ENCODE assay signal across 1 cellular context in the genomic region with DNA sequence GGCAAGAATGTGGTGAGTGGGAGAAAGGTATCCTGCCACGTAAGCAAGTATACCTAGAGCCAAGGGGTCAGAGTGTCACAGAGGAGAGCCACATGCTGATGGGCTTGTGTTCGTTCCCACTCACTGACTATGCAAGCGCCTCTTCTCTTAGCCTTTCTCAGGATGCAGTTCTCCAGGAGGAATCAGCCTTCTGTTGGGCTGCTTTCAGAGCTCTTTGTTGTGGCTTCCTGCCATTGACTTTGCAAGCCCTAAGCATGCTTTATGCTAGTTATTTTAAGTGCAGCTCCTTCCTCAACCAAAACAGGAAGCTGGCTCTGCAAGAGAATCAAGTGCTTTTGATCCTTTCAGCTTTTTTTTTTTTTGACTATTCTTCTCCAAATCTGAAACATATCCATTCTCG.
TF ChIP-seq lines count a peak whose summit lies in the region.

No MANE protein-coding gene starts in this region.

TF ChIP-seq in GM23338, 12 proteins besides CTCF, POLR2A, EP300 and RAD21 (continued from another document):
- TF ChIP-seq, protein P1, sequence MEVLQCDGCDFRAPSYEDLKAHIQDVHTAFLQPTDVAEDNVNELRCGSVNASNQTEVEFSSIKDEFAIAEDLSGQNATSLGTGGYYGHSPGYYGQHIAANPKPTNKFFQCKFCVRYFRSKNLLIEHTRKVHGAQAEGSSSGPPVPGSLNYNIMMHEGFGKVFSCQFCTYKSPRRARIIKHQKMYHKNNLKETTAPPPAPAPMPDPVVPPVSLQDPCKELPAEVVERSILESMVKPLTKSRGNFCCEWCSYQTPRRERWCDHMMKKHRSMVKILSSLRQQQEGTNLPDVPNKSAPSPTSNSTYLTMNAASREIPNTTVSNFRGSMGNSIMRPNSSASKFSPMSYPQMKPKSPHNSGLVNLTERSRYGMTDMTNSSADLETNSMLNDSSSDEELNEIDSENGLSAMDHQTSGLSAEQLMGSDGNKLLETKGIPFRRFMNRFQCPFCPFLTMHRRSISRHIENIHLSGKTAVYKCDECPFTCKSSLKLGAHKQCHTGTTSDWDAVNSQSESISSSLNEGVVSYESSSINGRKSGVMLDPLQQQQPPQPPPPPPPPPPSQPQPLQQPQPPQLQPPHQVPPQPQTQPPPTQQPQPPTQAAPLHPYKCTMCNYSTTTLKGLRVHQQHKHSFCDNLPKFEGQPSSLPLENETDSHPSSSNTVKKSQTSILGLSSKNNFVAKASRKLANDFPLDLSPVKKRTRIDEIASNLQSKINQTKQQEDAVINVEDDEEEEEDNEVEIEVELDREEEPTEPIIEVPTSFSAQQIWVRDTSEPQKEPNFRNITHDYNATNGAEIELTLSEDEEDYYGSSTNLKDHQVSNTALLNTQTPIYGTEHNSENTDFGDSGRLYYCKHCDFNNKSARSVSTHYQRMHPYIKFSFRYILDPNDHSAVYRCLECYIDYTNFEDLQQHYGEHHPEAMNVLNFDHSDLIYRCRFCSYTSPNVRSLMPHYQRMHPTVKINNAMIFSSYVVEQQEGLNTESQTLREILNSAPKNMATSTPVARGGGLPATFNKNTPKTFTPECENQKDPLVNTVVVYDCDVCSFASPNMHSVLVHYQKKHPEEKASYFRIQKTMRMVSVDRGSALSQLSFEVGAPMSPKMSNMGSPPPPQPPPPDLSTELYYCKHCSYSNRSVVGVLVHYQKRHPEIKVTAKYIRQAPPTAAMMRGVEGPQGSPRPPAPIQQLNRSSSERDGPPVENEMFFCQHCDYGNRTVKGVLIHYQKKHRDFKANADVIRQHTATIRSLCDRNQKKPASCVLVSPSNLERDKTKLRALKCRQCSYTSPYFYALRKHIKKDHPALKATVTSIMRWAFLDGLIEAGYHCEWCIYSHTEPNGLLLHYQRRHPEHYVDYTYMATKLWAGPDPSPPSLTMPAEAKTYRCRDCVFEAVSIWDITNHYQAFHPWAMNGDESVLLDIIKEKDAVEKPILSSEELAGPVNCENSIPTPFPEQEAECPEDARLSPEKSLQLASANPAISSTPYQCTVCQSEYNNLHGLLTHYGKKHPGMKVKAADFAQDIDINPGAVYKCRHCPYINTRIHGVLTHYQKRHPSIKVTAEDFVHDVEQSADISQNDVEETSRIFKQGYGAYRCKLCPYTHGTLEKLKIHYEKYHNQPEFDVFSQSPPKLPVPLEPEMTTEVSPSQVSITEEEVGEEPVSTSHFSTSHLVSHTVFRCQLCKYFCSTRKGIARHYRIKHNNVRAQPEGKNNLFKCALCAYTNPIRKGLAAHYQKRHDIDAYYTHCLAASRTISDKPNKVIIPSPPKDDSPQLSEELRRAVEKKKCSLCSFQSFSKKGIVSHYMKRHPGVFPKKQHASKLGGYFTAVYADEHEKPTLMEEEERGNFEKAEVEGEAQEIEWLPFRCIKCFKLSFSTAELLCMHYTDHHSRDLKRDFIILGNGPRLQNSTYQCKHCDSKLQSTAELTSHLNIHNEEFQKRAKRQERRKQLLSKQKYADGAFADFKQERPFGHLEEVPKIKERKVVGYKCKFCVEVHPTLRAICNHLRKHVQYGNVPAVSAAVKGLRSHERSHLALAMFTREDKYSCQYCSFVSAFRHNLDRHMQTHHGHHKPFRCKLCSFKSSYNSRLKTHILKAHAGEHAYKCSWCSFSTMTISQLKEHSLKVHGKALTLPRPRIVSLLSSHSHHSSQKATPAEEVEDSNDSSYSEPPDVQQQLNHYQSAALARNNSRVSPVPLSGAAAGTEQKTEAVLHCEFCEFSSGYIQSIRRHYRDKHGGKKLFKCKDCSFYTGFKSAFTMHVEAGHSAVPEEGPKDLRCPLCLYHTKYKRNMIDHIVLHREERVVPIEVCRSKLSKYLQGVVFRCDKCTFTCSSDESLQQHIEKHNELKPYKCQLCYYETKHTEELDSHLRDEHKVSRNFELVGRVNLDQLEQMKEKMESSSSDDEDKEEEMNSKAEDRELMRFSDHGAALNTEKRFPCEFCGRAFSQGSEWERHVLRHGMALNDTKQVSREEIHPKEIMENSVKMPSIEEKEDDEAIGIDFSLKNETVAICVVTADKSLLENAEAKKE (CRISPR knock-in tag; IDR thresholded peaks at IDR 0.05) = peak; percentile 69
